10 cellular contexts compared by ENCODE assay signal in the genomic region with DNA sequence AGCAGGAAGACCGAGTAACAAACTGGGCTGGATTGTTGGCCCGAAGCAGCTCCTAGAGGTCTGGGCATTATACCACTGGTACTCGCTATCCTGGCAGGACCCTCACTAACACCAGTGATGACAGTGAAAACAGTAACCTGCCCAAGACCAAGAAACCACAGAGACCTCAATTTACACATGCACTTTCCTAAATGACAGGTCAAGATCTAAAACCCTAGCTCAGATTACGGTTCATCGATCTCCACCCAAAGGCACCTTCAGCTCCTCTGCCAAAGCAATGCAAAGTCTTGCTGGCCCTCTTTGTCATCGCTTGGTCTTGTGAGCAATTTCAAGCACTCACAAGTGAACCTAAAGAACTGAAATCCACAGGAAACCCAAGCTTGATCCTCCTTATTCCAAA. TPM values are rescaled to one million over a fixed set of nuclear protein-coding genes. Genes with fewer than 3 reads are reported as not detected.
A peak's percentile ranks its signal among the peaks of the same experiment; 100 is the strongest.
DNase-seq lines count a peak whose midpoint lies in the region; ATAC-seq, FAIRE-seq and TF ChIP-seq lines count a peak whose summit lies in the region.
"Had no signal": no experiment of that assay in that cellular context is flagged by ENCODE, and none has a peak within 500 bp of the region (broad histone marks: within the 10 kb centered on the region; RNA-seq: fewer than 3 reads in every experiment).

No MANE protein-coding gene starts in this region.

- WGBS in HepG2 (ENCODE audit: low lambda C conversion rate): 82% methylated on average over 6 of the region's 6 CpGs
- WGBS in tibial nerve, 2 donors: 66% methylated on average over 6 of the region's 6 CpGs

- DNase-seq in activated naive CD4-positive, alpha-beta T cell treated with anti-CD3 and anti-CD28 coated beads, Interleukin-2, amount 10 ng/mL, durations not matched to agents 7 days and 5 days: no peak
- DNase-seq in activated naive CD4-positive, alpha-beta T cell treated with anti-CD3 and anti-CD28 coated beads, Interleukin-2, amount 50 U/mL, for 16 hours: no peak
- no peak for DNase-seq in ascending aorta (ENCODE audit: low spot score in 2 of 2)
- no peak for DNase-seq in HepG2 (ENCODE audit: low spot score)
- no peak for DNase-seq in tibial nerve (ENCODE audit: low spot score in 2 of 2)
- no peak for DNase-seq in pons (ENCODE audit: low spot score)
- DNase-seq: stimulated activated CD8-positive, alpha-beta memory T cell treated with anti-CD3 and anti-CD28 coated beads, Interleukin-4, amount 100 ng/mL, for 48 hours had no signal

- H3K27me3 ChIP-seq in ascending aorta (no peaks in the 10 kb centered on the region), HepG2 (ENCODE audit: control insufficient read depth in 1 of 2, insufficient read depth in 2 of 2, low read length in 2 of 2) (no peaks in the 10 kb centered on the region), tibial nerve (no peaks in the 10 kb centered on the region)
- H3K27me3 ChIP-seq: foreskin keratinocyte had no signal

- TF ChIP-seq CTCF in ascending aorta (IDR thresholded peaks at IDR 0.05) (no peak), HepG2 (CRISPR knock-in tag; IDR thresholded peaks at IDR 0.05) (no peak), tibial nerve (IDR thresholded peaks at IDR 0.05) (no peak)

- FAIRE-seq in HepG2 (lab: Jason Lieb, UNC): no peak

- H3K27ac ChIP-seq in ascending aorta: peak overlapping the region; percentile 98 to 100
- H3K27ac ChIP-seq in HepG2 (ENCODE audit: extremely low read length, insufficient read depth, low read length): peak overlapping the region; percentile 87
- H3K27ac ChIP-seq in tibial nerve: peak overlapping the region in 3 of 4 donors; percentile 99 to 100 (median 99)

- in situ Hi-C loops in HepG2 (cut with HindIII; ENCODE audit: extremely low pct_ligation_motif_present, low pct_unique_long_range_greater_than_20kb): no loop called here

- no peaks in the 10 kb centered on the region for H3K27me3 Mint-ChIP-seq in activated naive CD4-positive, alpha-beta T cell treated with anti-CD3 and anti-CD28 coated beads, Interleukin-2, amount 10 ng/mL, durations not matched to agents 7 days and 5 days

- H3K36me3 ChIP-seq in ascending aorta: peaks cover 9 to 27% of the 10 kb centered on the region in 2 donors
- H3K36me3 ChIP-seq in HepG2 (replicated peaks in 1 of 2; ENCODE audit: control insufficient read depth in 1 of 2, insufficient read depth in 2 of 2, low read length in 2 of 2): peaks cover 9 to 25% of the 10 kb centered on the region in 2 experiments
- peaks cover 0 to 26% (median 0%) of the 10 kb centered on the region in 3 donors for H3K36me3 ChIP-seq in tibial nerve

- no peak for TF ChIP-seq RAD21 in HepG2 (CRISPR knock-in tag; IDR thresholded peaks at IDR 0.05)

- intact Hi-C loops in ascending aorta (cut with DNase I) (loop anchor here (2.0 to 5.0 kb wide), 2 partner anchors 95 to 354 kb away; partner anchors contain the start of gene PLXDC1), HepG2 (cut with micrococcal nuclease; ENCODE audit: unreplicated experiment) (no loop called here)

- peaks cover 22% of the 10 kb centered on the region; the same call in 1 of the 2 replicates for H4K20me1 ChIP-seq in HepG2 (ENCODE audit: insufficient read depth, low read length)

- H3K9me3 Mint-ChIP-seq in activated naive CD4-positive, alpha-beta T cell treated with anti-CD3 and anti-CD28 coated beads, Interleukin-2, amount 10 ng/mL, durations not matched to agents 7 days and 5 days: no peaks in the 10 kb centered on the region

- H3K79me2 ChIP-seq in HepG2 (ENCODE audit: insufficient read depth, low read length): peaks cover 55% of the 10 kb centered on the region

- peak overlapping the region; percentile 96 for H3K27ac Mint-ChIP-seq in activated naive CD4-positive, alpha-beta T cell treated with anti-CD3 and anti-CD28 coated beads, Interleukin-2, amount 10 ng/mL, durations not matched to agents 7 days and 5 days

- peak overlapping the region; percentile 94 for H3K4me3 Mint-ChIP-seq in activated naive CD4-positive, alpha-beta T cell treated with anti-CD3 and anti-CD28 coated beads, Interleukin-2, amount 10 ng/mL, durations not matched to agents 7 days and 5 days

- BruUV-seq in HepG2 (replicated peaks; lab: Mats Ljungman, UMichigan): no TSS peak

- H3K4me2 ChIP-seq in HepG2 (ENCODE audit: low read depth, low read length): peak overlapping the region; percentile 86

- H3K4me1 ChIP-seq in ascending aorta (peaks cover 7 to 25% of the 10 kb centered on the region in 2 donors), HepG2 (ENCODE audit: insufficient read depth, low read length) (peaks cover 39% of the 10 kb centered on the region), tibial nerve (peaks cover 0 to 47% (median 23%) of the 10 kb centered on the region in 4 donors)

- H3K9me3 ChIP-seq in ascending aorta: no peaks in the 10 kb centered on the region
- no peaks in the 10 kb centered on the region for H3K9me3 ChIP-seq in HepG2 (ENCODE audit: low read length)
- no peaks in the 10 kb centered on the region for H3K9me3 ChIP-seq in tibial nerve

- TF ChIP-seq POLR2A in HepG2 (IDR thresholded peaks at IDR 0.05; ENCODE audit: insufficient read depth in 1 of 2, low read depth in 2 of 2, low read length in 2 of 2): no peak
- TF ChIP-seq POLR2A in tibial nerve (IDR thresholded peaks at IDR 0.05): no peak

- H2AFZ ChIP-seq in HepG2 (ENCODE audit: low read length): no peak overlapping the region

- peaks cover 52% of the 10 kb centered on the region for H3K4me1 Mint-ChIP-seq in activated naive CD4-positive, alpha-beta T cell treated with anti-CD3 and anti-CD28 coated beads, Interleukin-2, amount 10 ng/mL, durations not matched to agents 7 days and 5 days

- POLR2A ChIA-PET in HepG2 (lab: Yijun Ruan, JAX): interaction anchor here (1.1 to 2.3 kb wide), 7 partner anchors 9 to 122 kb away, joined by 3 to 8 read pairs (median 4); partner anchors contain the start of gene CWC25

- peaks cover 50% of the 10 kb centered on the region for H3K36me3 Mint-ChIP-seq in activated naive CD4-positive, alpha-beta T cell treated with anti-CD3 and anti-CD28 coated beads, Interleukin-2, amount 10 ng/mL, durations not matched to agents 7 days and 5 days

- H3K4me3 ChIP-seq in ascending aorta: peak overlapping the region; percentile 88 to 93
- H3K4me3 ChIP-seq in HepG2 (replicated peaks in 1 of 3; ENCODE audit: insufficient read depth in 1 of 3, low read depth in 2 of 3, low read length in 3 of 3): peak overlapping the region; percentile 73 to 98 (median 90)
- peak overlapping the region in 3 of 4 donors; percentile 83 to 98 (median 95) for H3K4me3 ChIP-seq in tibial nerve

- ATAC-seq in HepG2: no peak
- no peak for ATAC-seq in HG02678 (IDR thresholded peaks at IDR 0.05; ENCODE audit: unreplicated experiment)
- ATAC-seq in GM18870 (IDR thresholded peaks at IDR 0.05; ENCODE audit: unreplicated experiment): no peak
- ATAC-seq: foreskin keratinocyte had no signal

- peak overlapping the region; percentile 99; the same call in 1 of the 2 replicates for H3K9ac ChIP-seq in HepG2 (ENCODE audit: insufficient read depth, low read depth, low read length)

- TF ChIP-seq EP300 in HepG2 (IDR thresholded peaks at IDR 0.05; ENCODE audit: low read depth in 2 of 2, low read length in 2 of 2): no peak
- no peak for TF ChIP-seq EP300 in HepG2 (CRISPR knock-in tag; IDR thresholded peaks at IDR 0.05; ENCODE audit: borderline replicate concordance)
- no peak for TF ChIP-seq EP300 in tibial nerve (IDR thresholded peaks at IDR 0.05)

- CTCF ChIA-PET in activated naive CD4-positive, alpha-beta T cell treated with anti-CD3 and anti-CD28 coated beads, Interleukin-2, amount 10 ng/mL, durations not matched to agents 7 days and 5 days (lab: Charles Lee): interaction anchor here (1.1 to 1.6 kb wide), 2 partner anchors 16 to 294 kb away, joined by 4 read pairs; no protein-coding TSS in a partner anchor
- CTCF ChIA-PET in HepG2 (lab: Yijun Ruan, JAX; ENCODE audit: low intra/inter-chr PET ratio, low total read pairs): no interaction called here

RNA-seq across cellular contexts. Expression of gene PIP4K2B, which starts 1.5 kb away (rescaled TPM):
- total RNA-seq in ascending aorta (45.0 TPM), HepG2 (2016; rRNA removed; fragmentation: Illumina TruSeq; extraction: Trizol) (54.0 and 63.6 TPM in 2 replicates), tibial nerve (10 to 100 TPM; 47.9 to 79.0 (median 74.8) TPM)
- total RNA-seq in HepG2 (2016; cell fraction: cytosol; rRNA removed; fragmentation: Illumina TruSeq; extraction: Trizol; ENCODE audit: low read depth): 24.2 and 25.6 TPM in 2 replicates
- total RNA-seq in HepG2 (2016; cell fraction: insoluble cytoplasmic fraction; rRNA removed; fragmentation: Illumina TruSeq; extraction: Trizol): 50.9 and 54.9 TPM in 2 replicates
- 49.8 and 54.0 TPM in 2 replicates for total RNA-seq in HepG2 (2016; cell fraction: membrane; rRNA removed; fragmentation: Illumina TruSeq; extraction: Trizol)
- 32.5 and 37.2 TPM in 2 replicates for total RNA-seq in HepG2 (2016; cell fraction: nucleus; rRNA removed; fragmentation: Illumina TruSeq; extraction: Trizol)
- 20.4 and 24.5 TPM in 2 replicates for polyA plus RNA-seq in HepG2 (2011; rRNA removed)
- polyA plus RNA-seq in HepG2 (2011; cell fraction: cytosol; rRNA removed): 18.5 and 20.4 TPM in 2 replicates
- polyA plus RNA-seq in HepG2 (2011; cell fraction: nucleus; rRNA removed): 45.9 and 55.3 TPM in 2 replicates
- 22.2 and 27.9 TPM in 2 replicates for polyA plus RNA-seq in HepG2 (2012)
- polyA plus RNA-seq in HepG2 (2016; cell fraction: cytosol; fragmentation: Illumina TruSeq; extraction: Trizol; ENCODE audit: low read depth): 12.9 and 15.0 TPM in 2 replicates
- polyA plus RNA-seq in HepG2 (2016; cell fraction: insoluble cytoplasmic fraction; fragmentation: Illumina TruSeq; extraction: Trizol; ENCODE audit: low read depth): 41.7 and 46.6 TPM in 2 replicates
- 27.7 and 30.2 TPM in 2 replicates for polyA plus RNA-seq in HepG2 (2016; cell fraction: membrane; fragmentation: Illumina TruSeq; extraction: Trizol; ENCODE audit: low read depth)
- 62.7 and 68.7 TPM in 2 replicates for polyA plus RNA-seq in HepG2 (2016; cell fraction: nucleus; fragmentation: Illumina TruSeq; extraction: Trizol; ENCODE audit: insufficient read depth, low read depth)
- polyA minus RNA-seq in HepG2 (2011; rRNA and poly(A)+ RNA removed; ENCODE audit: low replicate concordance): 76.9 and 79.2 TPM in 2 replicates
- polyA minus RNA-seq in HepG2 (2011; cell fraction: cytosol; rRNA and poly(A)+ RNA removed): 17.3 and 17.5 TPM in 2 replicates
- 12.9 and 14.0 TPM in 2 replicates for polyA minus RNA-seq in HepG2 (2011; cell fraction: nucleus; rRNA and poly(A)+ RNA removed)

RNA-seq across cellular contexts. Expression of gene CWC25, which starts 27.3 kb away (rescaled TPM):
- total RNA-seq in ascending aorta (65.2 TPM), HepG2 (2016; rRNA removed; fragmentation: Illumina TruSeq; extraction: Trizol) (12.7 and 15.6 TPM in 2 replicates), tibial nerve (10 to 100 TPM; 19.0 to 43.3 (median 24.9) TPM)
- 3.7 and 5.9 TPM in 2 replicates for total RNA-seq in HepG2 (2016; cell fraction: cytosol; rRNA removed; fragmentation: Illumina TruSeq; extraction: Trizol; ENCODE audit: low read depth)
- total RNA-seq in HepG2 (2016; cell fraction: insoluble cytoplasmic fraction; rRNA removed; fragmentation: Illumina TruSeq; extraction: Trizol): 12.1 and 16.1 TPM in 2 replicates
- 4.9 and 5.9 TPM in 2 replicates for total RNA-seq in HepG2 (2016; cell fraction: membrane; rRNA removed; fragmentation: Illumina TruSeq; extraction: Trizol)
- total RNA-seq in HepG2 (2016; cell fraction: nucleus; rRNA removed; fragmentation: Illumina TruSeq; extraction: Trizol): 16.2 and 16.8 TPM in 2 replicates
- polyA plus RNA-seq in HepG2 (2011; rRNA removed): 20.6 and 22.7 TPM in 2 replicates
- polyA plus RNA-seq in HepG2 (2011; cell fraction: cytosol; rRNA removed): 8.0 and 10.1 TPM in 2 replicates
- polyA plus RNA-seq in HepG2 (2011; cell fraction: nucleus; rRNA removed): 75.8 and 78.0 TPM in 2 replicates
- 13.3 and 15.9 TPM in 2 replicates for polyA plus RNA-seq in HepG2 (2012)
- 1.3 and 1.4 TPM in 2 replicates for polyA plus RNA-seq in HepG2 (2016; cell fraction: cytosol; fragmentation: Illumina TruSeq; extraction: Trizol; ENCODE audit: low read depth)
- 13.2 and 13.4 TPM in 2 replicates for polyA plus RNA-seq in HepG2 (2016; cell fraction: insoluble cytoplasmic fraction; fragmentation: Illumina TruSeq; extraction: Trizol; ENCODE audit: low read depth)
- polyA plus RNA-seq in HepG2 (2016; cell fraction: membrane; fragmentation: Illumina TruSeq; extraction: Trizol; ENCODE audit: low read depth): 2.8 and 3.3 TPM in 2 replicates
- polyA plus RNA-seq in HepG2 (2016; cell fraction: nucleus; fragmentation: Illumina TruSeq; extraction: Trizol; ENCODE audit: insufficient read depth, low read depth): 51.8 and 58.8 TPM in 2 replicates
- 7.6 and 11.6 TPM in 2 replicates for polyA minus RNA-seq in HepG2 (2011; rRNA and poly(A)+ RNA removed; ENCODE audit: low replicate concordance)
- polyA minus RNA-seq in HepG2 (2011; cell fraction: cytosol; rRNA and poly(A)+ RNA removed): 3.6 and 4.1 TPM in 2 replicates
- 18.3 TPM in 2 replicates for polyA minus RNA-seq in HepG2 (2011; cell fraction: nucleus; rRNA and poly(A)+ RNA removed)

RNA-seq across cellular contexts. Expression of gene PSMB3, which starts 45.3 kb away (rescaled TPM):
- 189 TPM for total RNA-seq in ascending aorta
- total RNA-seq in HepG2 (2016; rRNA removed; fragmentation: Illumina TruSeq; extraction: Trizol): 517 and 688 TPM in 2 replicates
- total RNA-seq in HepG2 (2016; cell fraction: cytosol; rRNA removed; fragmentation: Illumina TruSeq; extraction: Trizol; ENCODE audit: low read depth): 265 and 305 TPM in 2 replicates
- 517 and 718 TPM in 2 replicates for total RNA-seq in HepG2 (2016; cell fraction: insoluble cytoplasmic fraction; rRNA removed; fragmentation: Illumina TruSeq; extraction: Trizol)
- 175 and 189 TPM in 2 replicates for total RNA-seq in HepG2 (2016; cell fraction: membrane; rRNA removed; fragmentation: Illumina TruSeq; extraction: Trizol)
- 146 and 163 TPM in 2 replicates for total RNA-seq in HepG2 (2016; cell fraction: nucleus; rRNA removed; fragmentation: Illumina TruSeq; extraction: Trizol)
- polyA plus RNA-seq in HepG2 (2011; rRNA removed): 317 and 366 TPM in 2 replicates
- 470 and 640 TPM in 2 replicates for polyA plus RNA-seq in HepG2 (2011; cell fraction: cytosol; rRNA removed)
- polyA plus RNA-seq in HepG2 (2011; cell fraction: nucleus; rRNA removed): 121 and 122 TPM in 2 replicates
- 167 and 213 TPM in 2 replicates for polyA plus RNA-seq in HepG2 (2012)
- 206 and 222 TPM in 2 replicates for polyA plus RNA-seq in HepG2 (2016; cell fraction: cytosol; fragmentation: Illumina TruSeq; extraction: Trizol; ENCODE audit: low read depth)
- 578 and 618 TPM in 2 replicates for polyA plus RNA-seq in HepG2 (2016; cell fraction: insoluble cytoplasmic fraction; fragmentation: Illumina TruSeq; extraction: Trizol; ENCODE audit: low read depth)
- polyA plus RNA-seq in HepG2 (2016; cell fraction: membrane; fragmentation: Illumina TruSeq; extraction: Trizol; ENCODE audit: low read depth): 134 and 136 TPM in 2 replicates
- polyA plus RNA-seq in HepG2 (2016; cell fraction: nucleus; fragmentation: Illumina TruSeq; extraction: Trizol; ENCODE audit: insufficient read depth, low read depth): 227 and 228 TPM in 2 replicates
- polyA minus RNA-seq in HepG2 (2011; rRNA and poly(A)+ RNA removed; ENCODE audit: low replicate concordance): 383 and 657 TPM in 2 replicates
- 84.9 and 103 TPM in 2 replicates for polyA minus RNA-seq in HepG2 (2011; cell fraction: cytosol; rRNA and poly(A)+ RNA removed)
- polyA minus RNA-seq in HepG2 (2011; cell fraction: nucleus; rRNA and poly(A)+ RNA removed): 32.9 and 35.0 TPM in 2 replicates
- 100 to 1,000 TPM in 3 of 4 donors, 10 to 100 TPM in 1; 88.8 to 146 (median 141) TPM for total RNA-seq in tibial nerve

RNA-seq across cellular contexts. Expression of gene PCGF2, which starts 49.7 kb away (rescaled TPM):
- total RNA-seq in ascending aorta (64.8 TPM), HepG2 (2016; rRNA removed; fragmentation: Illumina TruSeq; extraction: Trizol) (11.6 and 11.7 TPM in 2 replicates), tibial nerve (10 to 100 TPM in 3 of 4 donors, 1 to 10 TPM in 1; 7.7 to 50.0 (median 17.6) TPM)
- total RNA-seq in HepG2 (2016; cell fraction: cytosol; rRNA removed; fragmentation: Illumina TruSeq; extraction: Trizol; ENCODE audit: low read depth): 12.6 and 19.2 TPM in 2 replicates
- 8.9 and 11.5 TPM in 2 replicates for total RNA-seq in HepG2 (2016; cell fraction: insoluble cytoplasmic fraction; rRNA removed; fragmentation: Illumina TruSeq; extraction: Trizol)
- total RNA-seq in HepG2 (2016; cell fraction: membrane; rRNA removed; fragmentation: Illumina TruSeq; extraction: Trizol): 33.3 and 35.3 TPM in 2 replicates
- 13.3 and 14.9 TPM in 2 replicates for total RNA-seq in HepG2 (2016; cell fraction: nucleus; rRNA removed; fragmentation: Illumina TruSeq; extraction: Trizol)
- 29.4 and 30.6 TPM in 2 replicates for polyA plus RNA-seq in HepG2 (2011; rRNA removed)
- 18.7 and 30.8 TPM in 2 replicates for polyA plus RNA-seq in HepG2 (2011; cell fraction: cytosol; rRNA removed)
- polyA plus RNA-seq in HepG2 (2011; cell fraction: nucleus; rRNA removed): 53.9 and 68.1 TPM in 2 replicates
- polyA plus RNA-seq in HepG2 (2012): 32.6 and 40.9 TPM in 2 replicates
- polyA plus RNA-seq in HepG2 (2016; cell fraction: cytosol; fragmentation: Illumina TruSeq; extraction: Trizol; ENCODE audit: low read depth): 194 and 224 TPM in 2 replicates
- 44.1 and 62.1 TPM in 2 replicates for polyA plus RNA-seq in HepG2 (2016; cell fraction: insoluble cytoplasmic fraction; fragmentation: Illumina TruSeq; extraction: Trizol; ENCODE audit: low read depth)
- 209 and 253 TPM in 2 replicates for polyA plus RNA-seq in HepG2 (2016; cell fraction: membrane; fragmentation: Illumina TruSeq; extraction: Trizol; ENCODE audit: low read depth)
- polyA plus RNA-seq in HepG2 (2016; cell fraction: nucleus; fragmentation: Illumina TruSeq; extraction: Trizol; ENCODE audit: insufficient read depth, low read depth): 85.1 and 95.0 TPM in 2 replicates
- 11.1 and 38.8 TPM in 2 replicates for polyA minus RNA-seq in HepG2 (2011; rRNA and poly(A)+ RNA removed; ENCODE audit: low replicate concordance)
- 30.5 and 32.4 TPM in 2 replicates for polyA minus RNA-seq in HepG2 (2011; cell fraction: cytosol; rRNA and poly(A)+ RNA removed)
- 13.9 and 14.2 TPM in 2 replicates for polyA minus RNA-seq in HepG2 (2011; cell fraction: nucleus; rRNA and poly(A)+ RNA removed)

RNA-seq across cellular contexts. Expression of gene RPL23, which starts 55.7 kb away (rescaled TPM):
- total RNA-seq in ascending aorta: 1,091 TPM
- total RNA-seq in HepG2 (2016; rRNA removed; fragmentation: Illumina TruSeq; extraction: Trizol): 2,790 and 3,298 TPM in 2 replicates
- total RNA-seq in HepG2 (2016; cell fraction: cytosol; rRNA removed; fragmentation: Illumina TruSeq; extraction: Trizol; ENCODE audit: low read depth): 4,051 and 4,588 TPM in 2 replicates
- 2,655 and 3,446 TPM in 2 replicates for total RNA-seq in HepG2 (2016; cell fraction: insoluble cytoplasmic fraction; rRNA removed; fragmentation: Illumina TruSeq; extraction: Trizol)
- 6,899 and 6,901 TPM in 2 replicates for total RNA-seq in HepG2 (2016; cell fraction: membrane; rRNA removed; fragmentation: Illumina TruSeq; extraction: Trizol)
- 995 and 1,125 TPM in 2 replicates for total RNA-seq in HepG2 (2016; cell fraction: nucleus; rRNA removed; fragmentation: Illumina TruSeq; extraction: Trizol)
- polyA plus RNA-seq in HepG2 (2011; rRNA removed): 4,288 and 4,860 TPM in 2 replicates
- 4,164 and 5,084 TPM in 2 replicates for polyA plus RNA-seq in HepG2 (2011; cell fraction: cytosol; rRNA removed)
- 680 and 915 TPM in 2 replicates for polyA plus RNA-seq in HepG2 (2011; cell fraction: nucleus; rRNA removed)
- 4,457 and 5,527 TPM in 2 replicates for polyA plus RNA-seq in HepG2 (2012)
- 5,325 and 6,272 TPM in 2 replicates for polyA plus RNA-seq in HepG2 (2016; cell fraction: cytosol; fragmentation: Illumina TruSeq; extraction: Trizol; ENCODE audit: low read depth)
- polyA plus RNA-seq in HepG2 (2016; cell fraction: insoluble cytoplasmic fraction; fragmentation: Illumina TruSeq; extraction: Trizol; ENCODE audit: low read depth): 3,877 and 3,973 TPM in 2 replicates
- polyA plus RNA-seq in HepG2 (2016; cell fraction: membrane; fragmentation: Illumina TruSeq; extraction: Trizol; ENCODE audit: low read depth): 7,669 and 7,726 TPM in 2 replicates
- polyA plus RNA-seq in HepG2 (2016; cell fraction: nucleus; fragmentation: Illumina TruSeq; extraction: Trizol; ENCODE audit: insufficient read depth, low read depth): 2,046 and 2,062 TPM in 2 replicates
- polyA minus RNA-seq in HepG2 (2011; rRNA and poly(A)+ RNA removed; ENCODE audit: low replicate concordance): 223 and 322 TPM in 2 replicates
- polyA minus RNA-seq in HepG2 (2011; cell fraction: cytosol; rRNA and poly(A)+ RNA removed): 1,056 and 1,226 TPM in 2 replicates
- polyA minus RNA-seq in HepG2 (2011; cell fraction: nucleus; rRNA and poly(A)+ RNA removed): 292 and 362 TPM in 2 replicates
- total RNA-seq in tibial nerve: 1,000 to 10,000 TPM; 1,112 to 1,642 (median 1,331) TPM
